27 cellular contexts compared by ENCODE assay signal in genomic region chr20:52864895-52865590, GRCh38.
DNase-seq lines count a peak whose midpoint lies in the region; ATAC-seq, FAIRE-seq and TF ChIP-seq lines count a peak whose summit lies in the region.
"Had no signal": no experiment of that assay in that cellular context is flagged by ENCODE, and none has a peak within 500 bp of the region (broad histone marks: within the 10 kb centered on the region; RNA-seq: fewer than 3 reads in every experiment).

No MANE protein-coding gene starts in this region.

- H3K9me3 ChIP-seq in H1 (ENCODE audit: insufficient read depth in 2 of 2, low read depth in 1 of 2, low read length in 1 of 2): no peaks in the 10 kb centered on the region
- H3K9me3 ChIP-seq: BE2C had no signal

- no peaks in the 10 kb centered on the region for H3K36me3 Mint-ChIP-seq in GM23338 (ENCODE audit: low read depth)
- H3K36me3 Mint-ChIP-seq: CD14-positive monocyte; CD8-positive, alpha-beta memory T cell had no signal

- no peak overlapping the region for H3K9ac ChIP-seq in H1 (replicated peaks in 1 of 4; ENCODE audit: extremely low read depth in 1 of 4, low read depth in 3 of 4, low read length in 3 of 4)

- H3K14ac ChIP-seq in H1 (ENCODE audit: insufficient read length): no peak overlapping the region

- TF ChIP-seq POLR2A in H1 (IDR thresholded peaks at IDR 0.05; ENCODE audit: control extremely low read depth in 1 of 2, low read depth in 2 of 2, low read length in 2 of 2): no peak

- no peak overlapping the region for H3K56ac ChIP-seq in H1 (replicated peaks; ENCODE audit: insufficient read length, low read depth, low read length)

- H3K4me3 ChIP-seq in GM23338 (no peak overlapping the region), H1 (ENCODE audit: extremely low read depth in 1 of 4, insufficient read depth in 2 of 4, low read depth in 3 of 4, low read length in 4 of 4) (no peak overlapping the region)

- no peak overlapping the region for H4K8ac ChIP-seq in H1 (ENCODE audit: extremely low read depth, insufficient read depth, low read length)

- no peak overlapping the region for H4K5ac ChIP-seq in H1 (ENCODE audit: insufficient read length, low read depth, low read length)

- no peak for FAIRE-seq in H1 (lab: Jason Lieb, UNC)
- FAIRE-seq: GM12892 had no signal

- H3K4me1 Mint-ChIP-seq in GM23338: no peaks in the 10 kb centered on the region
- H3K4me1 Mint-ChIP-seq: CD14-positive monocyte; CD8-positive, alpha-beta memory T cell had no signal

- H3K18ac ChIP-seq in H1 (ENCODE audit: extremely low read depth, low read length): no peak overlapping the region

- H3K36me3 ChIP-seq in GM23338 (ENCODE audit: insufficient read depth) (no peaks in the 10 kb centered on the region), H1 (ENCODE audit: control insufficient read depth in 2 of 4, insufficient read depth in 4 of 4, low read length in 3 of 4) (no peaks in the 10 kb centered on the region)
- H3K36me3 ChIP-seq: BE2C had no signal

- H2BK20ac ChIP-seq in H1 (ENCODE audit: low read length): no peak overlapping the region

- H4K91ac ChIP-seq in H1 (replicated peaks; ENCODE audit: insufficient read length, low read length): no peak overlapping the region

- H3K4me3 Mint-ChIP-seq in GM23338: no peak overlapping the region
- H3K4me3 Mint-ChIP-seq: CD14-positive monocyte; CD8-positive, alpha-beta memory T cell had no signal

- no peak overlapping the region for H2BK15ac ChIP-seq in H1 (ENCODE audit: low read length)

- DNase-seq in NCI-H1092 treated with DMSO at 0.1 percent for 48 hours (lab: John Stamatoyannopoulos, UW) (peak; percentile 26), NCI-H1092 (lab: John Stamatoyannopoulos, UW) (no peak), GM23338 (ENCODE audit: low spot score) (no peak), H1 (ENCODE audit: low read depth in 1 of 2, low spot score in 2 of 2) (no peak), omental fat pad (ENCODE audit: low spot score) (no peak), SHP77 treated with DMSO at 0.1 percent for 48 hours (lab: John Stamatoyannopoulos, UW) (no peak), medulla oblongata (ENCODE audit: extremely low spot score) (no peak), NCI-H82 (lab: John Stamatoyannopoulos, UW) (no peak)
- DNase-seq: 8988T; ACHN; BE2C; CD8-positive, alpha-beta memory T cell; DMS 273 treated with DMSO at 0.1 percent for 48 hours; DND-41; H7; Karpas-422; NCI-H1105 treated with DMSO at 0.1 percent for 48 hours; NCI-H146; NCI-H2029; NCI-H2171; NCI-H226; NCI-H510A; NCI-H69; Right ventricle myocardium superior; RPMI8226 had no signal

- H4K20me1 ChIP-seq in GM23338 (replicated peaks; ENCODE audit: insufficient read depth): no peaks in the 10 kb centered on the region
- H4K20me1 ChIP-seq in H1 (replicated peaks in 1 of 2; ENCODE audit: control insufficient read depth in 1 of 2, insufficient read depth in 2 of 2, low read length in 2 of 2): no peaks in the 10 kb centered on the region

- no peak overlapping the region for H2BK12ac ChIP-seq in H1 (ENCODE audit: low read depth, low read length)

- H3K23me2 ChIP-seq in H1 (ENCODE audit: low read depth, low read length): no peaks in the 10 kb centered on the region

- no peaks in the 10 kb centered on the region for H3K9me3 Mint-ChIP-seq in GM23338

- H3K79me1 ChIP-seq in H1 (ENCODE audit: low read depth, low read length): no peaks in the 10 kb centered on the region

- H3K4ac ChIP-seq in H1 (replicated peaks; ENCODE audit: insufficient read length, low read depth, low read length): no peak overlapping the region

- H3K27ac ChIP-seq in GM23338 (ENCODE audit: low read depth) (no peak overlapping the region), H1 (ENCODE audit: low read depth, low read length) (no peak overlapping the region)

- no peaks in the 10 kb centered on the region for H3F3A ChIP-seq in GM23338 (replicated peaks; ENCODE audit: low read depth)

- H3K4me1 ChIP-seq in GM23338 (ENCODE audit: insufficient read depth) (no peaks in the 10 kb centered on the region), H1 (replicated peaks in 1 of 4; ENCODE audit: control insufficient read depth in 3 of 4, insufficient read depth in 4 of 4, low read length in 3 of 4) (no peaks in the 10 kb centered on the region)

- H2BK5ac ChIP-seq in H1 (ENCODE audit: low read depth, low read length): no peak overlapping the region

- no peak for TF ChIP-seq EP300 in H1 (IDR thresholded peaks at IDR 0.05; ENCODE audit: borderline replicate concordance in 1 of 2, low read depth in 2 of 2, low read length in 2 of 2)

- ATAC-seq in GM23338: no peak
- ATAC-seq in omental fat pad (ENCODE audit: low FRiP score): peak; percentile 49

- 92% methylated on average over 6 of the region's 6 CpGs; no CpG with 5 or more reads in 1 of the 2 experiments for WGBS in H1 (ENCODE audit: extremely low coverage in 1 of 2, insufficient coverage in 1 of 2, insufficient read length in 1 of 2, insufficient replicate concordance in 2 of 2, low coverage in 1 of 2, low lambda C conversion rate in 2 of 2, missing lambda C conversion rate in 1 of 2), 2 experiments

- no peak overlapping the region for H3K27ac Mint-ChIP-seq in GM23338
- H3K27ac Mint-ChIP-seq: CD14-positive monocyte had no signal

- no peak for TF ChIP-seq CTCF in GM23338 (conservative IDR thresholded peaks at IDR 0.05; ENCODE audit: low read depth in 2 of 2)
- TF ChIP-seq CTCF in H1 (IDR thresholded peaks at IDR 0.05; ENCODE audit: control extremely low read depth in 1 of 3, insufficient read depth in 1 of 3, low read depth in 1 of 3, low read length in 3 of 3): no peak
- no peak for TF ChIP-seq CTCF in omental fat pad (IDR thresholded peaks at IDR 0.05)

- no peak overlapping the region for H2BK120ac ChIP-seq in H1 (replicated peaks; ENCODE audit: low read depth, low read length)

- H3K9me2 ChIP-seq in GM23338 (ENCODE audit: insufficient read depth): no peaks in the 10 kb centered on the region; the same call in 1 of the 2 replicates

- H3K23ac ChIP-seq in H1 (ENCODE audit: insufficient read length): no peak overlapping the region

- no peak overlapping the region for H2AK5ac ChIP-seq in H1 (ENCODE audit: low read depth, low read length)

- H2AFZ ChIP-seq in GM23338 (0 out of 2 replicates have a peak overlapping the region, but pooled peaks have one; percentile 53), H1 (ENCODE audit: low read length) (0 out of 2 replicates have a peak overlapping the region, but pooled peaks have one; percentile 6)

- no peaks in the 10 kb centered on the region for H3K79me2 ChIP-seq in GM23338 (replicated peaks; ENCODE audit: insufficient read depth)
- no peaks in the 10 kb centered on the region for H3K79me2 ChIP-seq in H1 (ENCODE audit: control insufficient read depth in 1 of 2, insufficient read depth in 2 of 2, low read length in 2 of 2)

- POLR2A ChIA-PET in H1 (lab: Charles Lee; ENCODE audit: partially characterized antibody): no interaction called here

- TF ChIP-seq RAD21 in H1 (IDR thresholded peaks at IDR 0.05 in 1 of 2, conservative IDR thresholded peaks at IDR 0.05 in 1 of 2; ENCODE audit: low read depth in 2 of 2, low read length in 2 of 2): no peak

- H3K27me3 Mint-ChIP-seq in GM23338 (ENCODE audit: insufficient read depth, low read depth, poor library complexity): peaks cover 2% of the 10 kb centered on the region

- CTCF ChIA-PET in H1 (lab: Charles Lee; ENCODE audit: partially characterized antibody): no interaction called here

- H3K27me3 ChIP-seq in GM23338 (ENCODE audit: insufficient read depth) (no peaks in the 10 kb centered on the region), H1 (replicated peaks in 1 of 4; ENCODE audit: control insufficient read depth in 3 of 4, extremely low read depth in 1 of 4, insufficient read depth in 3 of 4, low read length in 3 of 4) (no peaks in the 10 kb centered on the region)
- H3K27me3 ChIP-seq: BE2C had no signal

- H3K4me2 ChIP-seq in GM23338 (no peak overlapping the region), H1 (ENCODE audit: insufficient read depth in 1 of 2, low read depth in 2 of 2, low read length in 2 of 2) (no peak overlapping the region)

TF ChIP-seq in GM23338, 12 proteins besides CTCF, POLR2A, EP300 and RAD21 (continues in another document):
- TF ChIP-seq JUNB (IDR thresholded peaks at IDR 0.05; ENCODE audit: unreplicated experiment) (no peak), ZNF331 (CRISPR knock-in tag; IDR thresholded peaks at IDR 0.05; ENCODE audit: low read depth) (no peak), STAT1 (IDR thresholded peaks at IDR 0.05; ENCODE audit: unreplicated experiment) (no peak), NANOG (IDR thresholded peaks at IDR 0.05; ENCODE audit: borderline replicate concordance) (no peak), EZH2 (IDR thresholded peaks at IDR 0.05; ENCODE audit: low read depth, unreplicated experiment) (no peak), ETS1 (IDR thresholded peaks at IDR 0.05) (no peak), CREB1 (CRISPR knock-in tag; IDR thresholded peaks at IDR 0.05; ENCODE audit: low read depth) (no peak)

TF ChIP-seq in H1, 55 proteins besides CTCF, POLR2A, EP300 and RAD21:
- TF ChIP-seq HDAC2 (IDR thresholded peaks at IDR 0.05; ENCODE audit: borderline replicate concordance in 1 of 2, low read depth in 2 of 2, low read length in 2 of 2) (no peak), CHD1 (IDR thresholded peaks at IDR 0.05; ENCODE audit: low read depth, low read length) (no peak), EZH2 (IDR thresholded peaks at IDR 0.05; ENCODE audit: low read depth, low read length, severe bottlenecking) (no peak)
